8 cellular contexts compared by ENCODE assay signal in genomic region chr20:3239867-3240775, GRCh38. TPM values are rescaled to one million over a fixed set of nuclear protein-coding genes. Genes with fewer than 3 reads are reported as not detected.
A peak's percentile ranks its signal among the peaks of the same experiment; 100 is the strongest.
DNase-seq lines count a peak whose midpoint lies in the region; ATAC-seq and TF ChIP-seq lines count a peak whose summit lies in the region.

No MANE protein-coding gene starts in this region.

- H3K4me3 ChIP-seq in CD4-positive, CD25-positive, alpha-beta regulatory T cell (ENCODE audit: low read depth, low read length): peak overlapping the region; percentile 32
- peak overlapping the region; percentile 68 for H3K4me3 ChIP-seq in OCI-LY1 (ENCODE audit: low read depth, low read length, poor library complexity, severe bottlenecking)
- peak overlapping the region; percentile 65 for H3K4me3 ChIP-seq in neural cell (ENCODE audit: low read length)

- no peaks in the 10 kb centered on the region for H3K36me3 ChIP-seq in CD4-positive, CD25-positive, alpha-beta regulatory T cell (ENCODE audit: control insufficient read depth, insufficient read depth, low read length)
- H3K36me3 ChIP-seq in OCI-LY1 (ENCODE audit: insufficient read depth, low read length) (no peaks in the 10 kb centered on the region), neural cell (ENCODE audit: insufficient read depth, low read length) (no peaks in the 10 kb centered on the region)

- H3K9ac ChIP-seq in OCI-LY1 (ENCODE audit: low read length) (no peak overlapping the region), neural cell (ENCODE audit: low read length) (no peak overlapping the region)

- no peaks in the 10 kb centered on the region for H3K9me2 ChIP-seq in OCI-LY1 (ENCODE audit: low read depth, low read length)
- H3K9me2 ChIP-seq in neural cell (ENCODE audit: insufficient read depth, low read length): no peaks in the 10 kb centered on the region

- H3K4me2 ChIP-seq in OCI-LY1 (ENCODE audit: low read length) (peak overlapping the region; percentile 71), neural cell (ENCODE audit: low read length) (no peak overlapping the region)

- H3K4me1 Mint-ChIP-seq in CD4-positive, CD25-positive, alpha-beta regulatory T cell: peaks cover 0 to 19% (median 8%) of the 10 kb centered on the region in 4 donors

- H2AFZ ChIP-seq in OCI-LY1 (ENCODE audit: low read length) (no peak overlapping the region), neural cell (ENCODE audit: low read depth, low read length) (no peak overlapping the region)

- H3K79me2 ChIP-seq in OCI-LY1 (ENCODE audit: insufficient read depth, low read length): no peaks in the 10 kb centered on the region
- no peaks in the 10 kb centered on the region for H3K79me2 ChIP-seq in neural cell (replicated peaks; ENCODE audit: insufficient read depth, low read length)

- H4K20me1 ChIP-seq in OCI-LY1 (ENCODE audit: insufficient read depth, low read length) (no peaks in the 10 kb centered on the region), neural cell (ENCODE audit: insufficient read depth) (no peaks in the 10 kb centered on the region)

- ATAC-seq in CD4-positive, CD25-positive, alpha-beta regulatory T cell (ENCODE audit: low read depth in 2 of 2): peak in 1 of 2 donors; percentile 20

- TF ChIP-seq RAD21 in neural cell (conservative IDR thresholded peaks at IDR 0.05): no peak

- H3K27me3 Mint-ChIP-seq in CD4-positive, CD25-positive, alpha-beta regulatory T cell: peaks cover 75% of the 10 kb centered on the region

- TF ChIP-seq EP300 in neural cell (conservative IDR thresholded peaks at IDR 0.05; ENCODE audit: poor library complexity, severe bottlenecking): no peak

- no peaks in the 10 kb centered on the region for H3F3A ChIP-seq in OCI-LY1 (ENCODE audit: insufficient read depth, low read length)
- H3F3A ChIP-seq in neural cell (ENCODE audit: insufficient read depth, low read length, poor library complexity, severe bottlenecking): no peaks in the 10 kb centered on the region

- H3K27me3 ChIP-seq in CD4-positive, CD25-positive, alpha-beta regulatory T cell (ENCODE audit: control insufficient read depth, insufficient read depth, low read length): peaks cover 3% of the 10 kb centered on the region
- H3K27me3 ChIP-seq in OCI-LY1 (ENCODE audit: insufficient read depth, low read length) (0 out of 2 replicates have a peak, but pooled peaks cover 13% of the 10 kb centered on the region), neural cell (ENCODE audit: insufficient read depth, low read depth, low read length) (peaks cover 67% of the 10 kb centered on the region)

- DNase-seq in CD4-positive, CD25-positive, alpha-beta regulatory T cell: peak in 1 of 3 donors; percentile 27
- DNase-seq in epithelial cell of prostate (ENCODE audit: low read depth, low spot score): no peak
- no peak for DNase-seq in NCI-H345 (lab: John Stamatoyannopoulos, UW)
- no peak for DNase-seq in midbrain (lab: John Stamatoyannopoulos, UW)
- no peak for DNase-seq in GM10266 (ENCODE audit: extremely low spot score)
- no peak for DNase-seq in central memory CD4-positive, alpha-beta T cell

- TF ChIP-seq CTCF in OCI-LY1 (IDR thresholded peaks at IDR 0.05; ENCODE audit: low read length) (no peak), neural cell (IDR thresholded peaks at IDR 0.05; ENCODE audit: poor library complexity, severe bottlenecking) (no peak), GM10266 (IDR thresholded peaks at IDR 0.05; ENCODE audit: control insufficient read depth, insufficient read depth, low read depth, missing control alignments) (no peak)

- H3K4me3 Mint-ChIP-seq in CD4-positive, CD25-positive, alpha-beta regulatory T cell: peak overlapping the region; percentile 84 to 93 (median 90)

- H3K4me1 ChIP-seq in CD4-positive, CD25-positive, alpha-beta regulatory T cell (ENCODE audit: control insufficient read depth, insufficient read depth, low read length, poor library complexity, severe bottlenecking): peaks cover 24% of the 10 kb centered on the region
- H3K4me1 ChIP-seq in OCI-LY1 (ENCODE audit: insufficient read depth, low read length, severe bottlenecking): peaks cover 4% of the 10 kb centered on the region

- H3K36me3 Mint-ChIP-seq in CD4-positive, CD25-positive, alpha-beta regulatory T cell: no peaks in the 10 kb centered on the region

- no peaks in the 10 kb centered on the region for H3K9me3 ChIP-seq in CD4-positive, CD25-positive, alpha-beta regulatory T cell (ENCODE audit: control insufficient read depth in 2 of 2, low read length in 2 of 2)
- H3K9me3 ChIP-seq in OCI-LY1 (ENCODE audit: low read length) (no peaks in the 10 kb centered on the region), neural cell (ENCODE audit: low read length) (peaks cover 7% of the 10 kb centered on the region)

- H3K27ac ChIP-seq in CD4-positive, CD25-positive, alpha-beta regulatory T cell (ENCODE audit: insufficient read depth, low read length, poor library complexity, severe bottlenecking): no peak overlapping the region
- H3K27ac ChIP-seq in OCI-LY1 (ENCODE audit: low read depth, low read length, poor library complexity, severe bottlenecking): no peak overlapping the region
- peak overlapping the region; percentile 82 for H3K27ac ChIP-seq in epithelial cell of prostate
- H3K27ac ChIP-seq in neural cell (ENCODE audit: low read length): no peak overlapping the region

- H3K27ac Mint-ChIP-seq in CD4-positive, CD25-positive, alpha-beta regulatory T cell: peak overlapping the region in 1 of 3 donors; percentile 88

- peaks cover 0 to 4% (median 0%) of the 10 kb centered on the region in 7 donors for H3K9me3 Mint-ChIP-seq in CD4-positive, CD25-positive, alpha-beta regulatory T cell

TF ChIP-seq in neural cell, 6 proteins besides CTCF, POLR2A, EP300 and RAD21:
- TF ChIP-seq REST (IDR thresholded peaks at IDR 0.05; ENCODE audit: borderline replicate concordance) (no peak), MXI1 (conservative IDR thresholded peaks at IDR 0.05; ENCODE audit: poor library complexity, severe bottlenecking) (no peak), EZH2 (IDR thresholded peaks at IDR 0.05; ENCODE audit: borderline replicate concordance, insufficient read depth, low read length, poor library complexity, severe bottlenecking) (peak; percentile 94)
TF ChIP-seq in neural cell: peak in this region for 1.

RNA-seq across cellular contexts. Expression of gene SLC4A11, which starts 1.1 kb away (rescaled TPM):
- total RNA-seq in CD4-positive, CD25-positive, alpha-beta regulatory T cell: 0.52 TPM
- under 1 TPM in 1 of 4 donors, not detected in 3; 0.51 TPM for polyA plus RNA-seq in CD4-positive, CD25-positive, alpha-beta regulatory T cell
- 0.19 TPM in 1 of 2 replicates, not detected in the other for polyA plus RNA-seq in neural cell
- polyA minus RNA-seq in neural cell: 0.24 TPM in 1 of 2 replicates, not detected in the other

RNA-seq across cellular contexts. Expression of gene ITPA, which starts 30.8 kb away (rescaled TPM):
- total RNA-seq in CD4-positive, CD25-positive, alpha-beta regulatory T cell: 51.1 TPM
- 10 to 100 TPM; 56.6 to 97.1 (median 88.5) TPM for polyA plus RNA-seq in CD4-positive, CD25-positive, alpha-beta regulatory T cell
- 87.1 and 89.5 TPM in 2 replicates for polyA plus RNA-seq in neural cell
- 26.3 and 27.3 TPM in 2 replicates for polyA minus RNA-seq in neural cell

RNA-seq across cellular contexts. Expression of gene DDRGK1, which starts 35.6 kb away (rescaled TPM):
- total RNA-seq in CD4-positive, CD25-positive, alpha-beta regulatory T cell: 39.2 TPM
- 10 to 100 TPM; 44.7 to 53.8 (median 49.5) TPM for polyA plus RNA-seq in CD4-positive, CD25-positive, alpha-beta regulatory T cell
- 67.6 and 77.8 TPM in 2 replicates for polyA plus RNA-seq in neural cell
- 43.8 and 44.9 TPM in 2 replicates for polyA minus RNA-seq in neural cell
